12 cellular contexts compared by ENCODE assay signal in genomic region chr22:41857860-41858199, GRCh38. TPM values are rescaled to one million over a fixed set of nuclear protein-coding genes. Genes with fewer than 3 reads are reported as not detected.
DNase-seq lines count a peak whose midpoint lies in the region; ATAC-seq and TF ChIP-seq lines count a peak whose summit lies in the region.
"Had no signal": no experiment of that assay in that cellular context is flagged by ENCODE, and none has a peak within 500 bp of the region (broad histone marks: within the 10 kb centered on the region; RNA-seq: fewer than 3 reads in every experiment).

No MANE protein-coding gene starts in this region.

- no peak for DNase-seq in activated naive CD4-positive, alpha-beta T cell treated with Interleukin-2 at 50 U/mL for 16 hours
- no peak for DNase-seq in T-cell
- DNase-seq in endodermal cell: no peak
- DNase-seq in stimulated activated naive B cell treated with anti-CD40 and anti-IgM and Interleukin-4, amounts not matched to agents 10 μg/mL and 1 μg/mL and 100 μg/mL, for 72 hours: no peak
- no peak for DNase-seq in NCI-H1048 (lab: John Stamatoyannopoulos, UW)
- no peak for DNase-seq in tibial artery
- DNase-seq in ecto neural progenitor cell (ENCODE audit: low spot score): no peak
- DNase-seq: NCI-H524 treated with DMSO at 0.1 percent for 48 hours had no signal

- POLR2A ChIA-PET in T-cell (lab: Charles Lee): interaction anchor here in 1 of 2 donors (0.8 kb wide), 1 partner anchor 58 kb away, joined by 3 read pairs; no protein-coding TSS in a partner anchor

- H3K9me3 Mint-ChIP-seq in activated naive CD4-positive, alpha-beta T cell treated with anti-CD3 and anti-CD28 coated beads, Interleukin-2, amount 50 U/mL, for 24 hours: no peaks in the 10 kb centered on the region
- H3K9me3 Mint-ChIP-seq in T-cell (no peaks in the 10 kb centered on the region), endodermal cell (no peaks in the 10 kb centered on the region)
- no peaks in the 10 kb centered on the region for H3K9me3 Mint-ChIP-seq in stimulated activated naive B cell treated with anti-CD40 and anti-IgM and Interleukin-4, amounts not matched to agents 10 μg/mL and 1 μg/mL and 100 μg/mL, for 72 hours

- peak overlapping the region; percentile 79 for H3K4me3 Mint-ChIP-seq in activated naive CD4-positive, alpha-beta T cell treated with anti-CD3 and anti-CD28 coated beads, Interleukin-2, amount 50 U/mL, for 24 hours
- peak overlapping the region; percentile 1 to 39 (median 7) for H3K4me3 Mint-ChIP-seq in T-cell
- no peak overlapping the region for H3K4me3 Mint-ChIP-seq in endodermal cell
- peak overlapping the region; percentile 41 to 64 for H3K4me3 Mint-ChIP-seq in stimulated activated naive B cell treated with anti-CD40 and anti-IgM and Interleukin-4, amounts not matched to agents 10 μg/mL and 1 μg/mL and 100 μg/mL, for 72 hours

- peaks cover 1% of the 10 kb centered on the region for H3K36me3 Mint-ChIP-seq in activated naive CD4-positive, alpha-beta T cell treated with anti-CD3 and anti-CD28 coated beads, Interleukin-2, amount 50 U/mL, for 24 hours
- H3K36me3 Mint-ChIP-seq in T-cell (peaks cover 4% of the 10 kb centered on the region), endodermal cell (ENCODE audit: low read depth) (peaks cover 7% of the 10 kb centered on the region)
- H3K36me3 Mint-ChIP-seq in stimulated activated naive B cell treated with anti-CD40 and anti-IgM and Interleukin-4, amounts not matched to agents 10 μg/mL and 1 μg/mL and 100 μg/mL, for 72 hours: peaks cover 41 to 57% of the 10 kb centered on the region in 2 donors

- CTCF ChIA-PET in T-cell (lab: Charles Lee): interaction anchor here (0.6 to 3.2 kb wide), 6 partner anchors 15 to 83 kb away, joined by 3 to 21 read pairs (median 3); partner anchors contain the start of gene SREBF2 (in 1 of the 2)

- H3K27ac ChIP-seq in endodermal cell (ENCODE audit: low read depth, low read length): no peak overlapping the region
- H3K27ac ChIP-seq in tibial artery: no peak overlapping the region
- H3K27ac ChIP-seq: VCaP had no signal

- ATAC-seq in T-cell (replicated peaks in 1 of 4): no peak
- ATAC-seq in stimulated activated naive B cell treated with anti-CD40 and anti-IgM and Interleukin-4, amounts not matched to agents 10 μg/mL and 1 μg/mL and 100 μg/mL, for 72 hours (replicated peaks): no peak

- H3K27me3 Mint-ChIP-seq in activated naive CD4-positive, alpha-beta T cell treated with anti-CD3 and anti-CD28 coated beads, Interleukin-2, amount 50 U/mL, for 24 hours: no peaks in the 10 kb centered on the region
- H3K27me3 Mint-ChIP-seq in T-cell: no peaks in the 10 kb centered on the region
- no peaks in the 10 kb centered on the region for H3K27me3 Mint-ChIP-seq in endodermal cell (ENCODE audit: insufficient read depth)
- H3K27me3 Mint-ChIP-seq in stimulated activated naive B cell treated with anti-CD40 and anti-IgM and Interleukin-4, amounts not matched to agents 10 μg/mL and 1 μg/mL and 100 μg/mL, for 72 hours: no peaks in the 10 kb centered on the region

- H3K4me3 ChIP-seq in endodermal cell (ENCODE audit: low read length) (no peak overlapping the region), tibial artery (no peak overlapping the region)
- H3K4me3 ChIP-seq: prostate gland had no signal

- H3K27me3 ChIP-seq in endodermal cell (ENCODE audit: control insufficient read depth, insufficient read depth, low read length, poor library complexity, severe bottlenecking) (no peaks in the 10 kb centered on the region), tibial artery (no peaks in the 10 kb centered on the region)

- H3K4me1 ChIP-seq in endodermal cell (ENCODE audit: control insufficient read depth, insufficient read depth, low read length) (peaks cover 4% of the 10 kb centered on the region), tibial artery (peaks cover 0 to 12% (median 4%) of the 10 kb centered on the region in 4 donors)
- H3K4me1 ChIP-seq: prostate gland had no signal

- intact Hi-C loops in tibial artery (cut with DNase I; ENCODE audit: low total_unique reads): no loop called here

- peaks cover 72% of the 10 kb centered on the region for H3K4me1 Mint-ChIP-seq in activated naive CD4-positive, alpha-beta T cell treated with anti-CD3 and anti-CD28 coated beads, Interleukin-2, amount 50 U/mL, for 24 hours
- H3K4me1 Mint-ChIP-seq in T-cell: peaks cover 52 to 75% (median 70%) of the 10 kb centered on the region in 3 donors
- H3K4me1 Mint-ChIP-seq in endodermal cell: peaks cover 8% of the 10 kb centered on the region
- peaks cover 49 to 70% of the 10 kb centered on the region in 2 donors for H3K4me1 Mint-ChIP-seq in stimulated activated naive B cell treated with anti-CD40 and anti-IgM and Interleukin-4, amounts not matched to agents 10 μg/mL and 1 μg/mL and 100 μg/mL, for 72 hours

- H3K9me3 ChIP-seq in endodermal cell (ENCODE audit: control insufficient read depth, low read length) (no peaks in the 10 kb centered on the region), tibial artery (no peaks in the 10 kb centered on the region)
- H3K9me3 ChIP-seq: prostate gland had no signal

- TF ChIP-seq CTCF in endodermal cell (conservative IDR thresholded peaks at IDR 0.05) (peak; percentile 8), tibial artery (IDR thresholded peaks at IDR 0.05) (no peak)

- no peak overlapping the region for H3K9ac ChIP-seq in endodermal cell (ENCODE audit: extremely low read depth, low read length, poor library complexity, severe bottlenecking)

- peaks cover 8% of the 10 kb centered on the region for H3K36me3 ChIP-seq in endodermal cell (ENCODE audit: control insufficient read depth, insufficient read depth, low read length)
- no peaks in the 10 kb centered on the region for H3K36me3 ChIP-seq in tibial artery
- H3K36me3 ChIP-seq: prostate gland had no signal

- H3K27ac Mint-ChIP-seq in activated naive CD4-positive, alpha-beta T cell treated with anti-CD3 and anti-CD28 coated beads, Interleukin-2, amount 50 U/mL, for 24 hours: peak overlapping the region; percentile 99
- H3K27ac Mint-ChIP-seq in T-cell: peak overlapping the region; percentile 62 to 85
- peak overlapping the region; percentile 5 for H3K27ac Mint-ChIP-seq in endodermal cell
- H3K27ac Mint-ChIP-seq in stimulated activated naive B cell treated with anti-CD40 and anti-IgM and Interleukin-4, amounts not matched to agents 10 μg/mL and 1 μg/mL and 100 μg/mL, for 72 hours: peak overlapping the region; percentile 96

RNA-seq across cellular contexts. Expression of gene SREBF2, which starts 24.9 kb away (rescaled TPM):
- total RNA-seq in T-cell: 100 to 1,000 TPM in 3 of 5 donors, 10 to 100 TPM in 2; 71.9 to 128 (median 112) TPM
- total RNA-seq in endodermal cell: 100 to 1,000 TPM; 125 to 135 TPM
- 220 TPM for polyA plus RNA-seq in endodermal cell (2013, experiment 1 of 2)
- polyA plus RNA-seq in endodermal cell (2013, experiment 2 of 2): 204 TPM

RNA-seq across cellular contexts. Expression of gene SHISA8, which starts 57.0 kb away (rescaled TPM):
- total RNA-seq in T-cell: 1 to 10 TPM in 1 of 5 donors, under 1 TPM in 3, not detected in 1; 0.56 to 1.2 (median 0.75) TPM
- under 1 TPM in 1 of 2 donors, not detected in 1; 0.58 TPM for total RNA-seq in endodermal cell
- 0.57 TPM for polyA plus RNA-seq in endodermal cell (2013, experiment 1 of 2)
- 0.70 TPM for polyA plus RNA-seq in endodermal cell (2013, experiment 2 of 2)
- total RNA-seq: HepG2, prostate gland had no signal
- polyA plus RNA-seq: HepG2 had no signal

RNA-seq across cellular contexts. Expression of gene CCDC134, which starts 57.4 kb away (rescaled TPM):
- total RNA-seq in T-cell (10 to 100 TPM; 14.4 to 21.7 (median 16.7) TPM), endodermal cell (10 to 100 TPM; 15.0 to 21.0 TPM)
- polyA plus RNA-seq in endodermal cell (2013, experiment 1 of 2): 7.2 TPM
- polyA plus RNA-seq in endodermal cell (2013, experiment 2 of 2): 8.8 TPM

Comparison
In these comparisons a context has a peak if more than half of its experiments do, and no peak if none do; other contexts are left out.
1. H3K27ac Mint-ChIP-seq: peak in every context shown above with its lines; median percentile 99 in activated naive CD4-positive, alpha-beta T cell treated with anti-CD3 and anti-CD28 coated beads, Interleukin-2, amount 50 U/mL, for 24 hours; 96 in stimulated activated naive B cell treated with anti-CD40 and anti-IgM and Interleukin-4, amounts not matched to agents 10 μg/mL and 1 μg/mL and 100 μg/mL, for 72 hours; 74 in T-cell; 5 in endodermal cell.